ENCODE assay signal across 16 cellular contexts in genomic region chr20:8874437-8874836, GRCh38.
A peak's percentile ranks its signal among the peaks of the same experiment; 100 is the strongest.
DNase-seq lines count a peak whose midpoint lies in the region; ATAC-seq, FAIRE-seq and TF ChIP-seq lines count a peak whose summit lies in the region.
"Had no signal": no experiment of that assay in that cellular context is flagged by ENCODE, and none has a peak within 500 bp of the region (broad histone marks: within the 10 kb centered on the region; RNA-seq: fewer than 3 reads in every experiment).

No MANE protein-coding gene starts in this region.

- DNase-seq in HepG2 (ENCODE audit: low spot score) (no peak), right lobe of liver (no peak), PC-9 (no peak), fibroblast of pulmonary artery (ENCODE audit: low read depth) (peak; percentile 26), dermis blood vessel endothelial cell (no peak)
- no peak for DNase-seq in activated CD8-positive, alpha-beta T cell treated with anti-CD3 and anti-CD28 coated beads, Interleukin-2, amount 10 ng/mL, durations not matched to agents 7 days and 5 days
- DNase-seq: CD8-positive, alpha-beta T cell; COR-L47; DND-41; GDM1; GOT3 had no signal

- intact Hi-C loops in HepG2 (cut with micrococcal nuclease; ENCODE audit: unreplicated experiment): no loop called here
- intact Hi-C loops in right lobe of liver (cut with DNase I): no loop called here
- intact Hi-C loops in PC-9 (cut with micrococcal nuclease; ENCODE audit: unreplicated experiment): no loop called here

- no peaks in the 10 kb centered on the region for H3K36me3 Mint-ChIP-seq in activated CD8-positive, alpha-beta T cell treated with anti-CD3 and anti-CD28 coated beads, Interleukin-2, amount 10 ng/mL, durations not matched to agents 7 days and 5 days (ENCODE audit: low read depth)
- H3K36me3 Mint-ChIP-seq: CD14-positive monocyte; CD8-positive, alpha-beta T cell had no signal

- H3K9ac ChIP-seq in HepG2 (ENCODE audit: insufficient read depth, low read depth, low read length): no peak overlapping the region

- POLR2A ChIA-PET in HepG2 (lab: Yijun Ruan, JAX): no interaction called here
- POLR2A ChIA-PET in PC-9 (lab: Charles Lee; ENCODE audit: unreplicated experiment): no interaction called here
- POLR2A ChIA-PET in activated CD8-positive, alpha-beta T cell treated with anti-CD3 and anti-CD28 coated beads, Interleukin-2, amount 10 ng/mL, durations not matched to agents 7 days and 5 days (lab: Charles Lee): no interaction called here

- H4K20me1 ChIP-seq in HepG2 (ENCODE audit: insufficient read depth, low read length) (no peaks in the 10 kb centered on the region), PC-9 (ENCODE audit: insufficient read depth) (no peaks in the 10 kb centered on the region)

- H3K79me2 ChIP-seq in HepG2 (ENCODE audit: insufficient read depth, low read length) (no peaks in the 10 kb centered on the region), PC-9 (ENCODE audit: low read depth) (no peaks in the 10 kb centered on the region)

- H3K36me3 ChIP-seq in HepG2 (replicated peaks in 1 of 2; ENCODE audit: control insufficient read depth in 1 of 2, insufficient read depth in 2 of 2, low read length in 2 of 2): no peaks in the 10 kb centered on the region
- no peaks in the 10 kb centered on the region for H3K36me3 ChIP-seq in right lobe of liver
- H3K36me3 ChIP-seq in PC-9 (ENCODE audit: low read depth): no peaks in the 10 kb centered on the region
- H3K36me3 ChIP-seq: HAP-1 had no signal

- no peaks in the 10 kb centered on the region for H3K9me2 ChIP-seq in PC-9 (ENCODE audit: insufficient read depth)

- TF ChIP-seq RAD21 in HepG2 (CRISPR knock-in tag; IDR thresholded peaks at IDR 0.05): no peak

- no TSS peak for BruUV-seq in HepG2 (replicated peaks; lab: Mats Ljungman, UMichigan)
- BruUV-seq in PC-9 (replicated peaks; lab: Mats Ljungman, UMichigan): no TSS peak

- ATAC-seq in HepG2 (no peak), right lobe of liver (no peak), HG02852 (IDR thresholded peaks at IDR 0.05; ENCODE audit: unreplicated experiment) (no peak)
- ATAC-seq in activated CD8-positive, alpha-beta T cell treated with anti-CD3 and anti-CD28 coated beads, Interleukin-2, amount 10 ng/mL, durations not matched to agents 7 days and 5 days: no peak
- ATAC-seq: CD8-positive, alpha-beta T cell had no signal

- H3K9me3 Mint-ChIP-seq in activated CD8-positive, alpha-beta T cell treated with anti-CD3 and anti-CD28 coated beads, Interleukin-2, amount 10 ng/mL, durations not matched to agents 7 days and 5 days (ENCODE audit: insufficient read depth): no peaks in the 10 kb centered on the region
- H3K9me3 Mint-ChIP-seq: CD14-positive monocyte; CD8-positive, alpha-beta T cell had no signal

- H3K4me1 Mint-ChIP-seq in activated CD8-positive, alpha-beta T cell treated with anti-CD3 and anti-CD28 coated beads, Interleukin-2, amount 10 ng/mL, durations not matched to agents 7 days and 5 days (ENCODE audit: low read depth): no peaks in the 10 kb centered on the region
- H3K4me1 Mint-ChIP-seq: CD14-positive monocyte had no signal

- 99% methylated on average over 1 of the region's 1 CpG for WGBS in HepG2 (ENCODE audit: low lambda C conversion rate)
- WGBS in right lobe of liver (ENCODE audit: insufficient coverage, low coverage, low lambda C conversion rate, missing lambda C conversion rate): 53% methylated on average over 1 of the region's 1 CpG

- no peaks in the 10 kb centered on the region for H3F3A ChIP-seq in PC-9 (ENCODE audit: insufficient read depth, low read depth)

- H3K4me1 ChIP-seq in HepG2 (ENCODE audit: insufficient read depth, low read length): peaks cover 11% of the 10 kb centered on the region
- H3K4me1 ChIP-seq in right lobe of liver: no peaks in the 10 kb centered on the region
- peaks cover 14% of the 10 kb centered on the region for H3K4me1 ChIP-seq in PC-9 (replicated peaks; ENCODE audit: insufficient read depth)

- TF ChIP-seq POLR2A in HepG2 (IDR thresholded peaks at IDR 0.05; ENCODE audit: insufficient read depth in 1 of 2, low read depth in 2 of 2, low read length in 2 of 2): no peak
- no peak for TF ChIP-seq POLR2A in right lobe of liver (IDR thresholded peaks at IDR 0.05)

- CTCF ChIA-PET in HepG2 (lab: Yijun Ruan, JAX; ENCODE audit: low intra/inter-chr PET ratio, low total read pairs) (no interaction called here), PC-9 (lab: Charles Lee) (no interaction called here)
- CTCF ChIA-PET in activated CD8-positive, alpha-beta T cell treated with anti-CD3 and anti-CD28 coated beads, Interleukin-2, amount 10 ng/mL, durations not matched to agents 7 days and 5 days (lab: Charles Lee): no interaction called here

- no peak overlapping the region for H3K4me3 Mint-ChIP-seq in activated CD8-positive, alpha-beta T cell treated with anti-CD3 and anti-CD28 coated beads, Interleukin-2, amount 10 ng/mL, durations not matched to agents 7 days and 5 days
- H3K4me3 Mint-ChIP-seq: CD14-positive monocyte; CD8-positive, alpha-beta T cell had no signal

- H3K4me2 ChIP-seq in HepG2 (ENCODE audit: low read depth, low read length) (no peak overlapping the region), PC-9 (peak overlapping the region; percentile 4; the same call in 1 of the 2 replicates)

- TF ChIP-seq CTCF in HepG2 (CRISPR knock-in tag; IDR thresholded peaks at IDR 0.05) (no peak), right lobe of liver (IDR thresholded peaks at IDR 0.05) (no peak), PC-9 (conservative IDR thresholded peaks at IDR 0.05) (no peak), fibroblast of pulmonary artery (IDR thresholded peaks at IDR 0.05; ENCODE audit: low read length, missing control alignments) (no peak)

- H3K27me3 Mint-ChIP-seq in activated CD8-positive, alpha-beta T cell treated with anti-CD3 and anti-CD28 coated beads, Interleukin-2, amount 10 ng/mL, durations not matched to agents 7 days and 5 days (ENCODE audit: low read depth): no peaks in the 10 kb centered on the region

- H3K27ac Mint-ChIP-seq in activated CD8-positive, alpha-beta T cell treated with anti-CD3 and anti-CD28 coated beads, Interleukin-2, amount 10 ng/mL, durations not matched to agents 7 days and 5 days: no peak overlapping the region
- H3K27ac Mint-ChIP-seq: CD14-positive monocyte; CD8-positive, alpha-beta T cell had no signal

- no peak overlapping the region for H3K27ac ChIP-seq in HepG2 (ENCODE audit: extremely low read length, insufficient read depth, low read length)
- no peak overlapping the region for H3K27ac ChIP-seq in right lobe of liver
- H3K27ac ChIP-seq in PC-9: peak overlapping the region; percentile 47; the same call in 1 of the 2 replicates

- in situ Hi-C loops in HepG2 (cut with HindIII; ENCODE audit: extremely low pct_ligation_motif_present, low pct_unique_long_range_greater_than_20kb): no loop called here

- TF ChIP-seq EP300 in HepG2 (IDR thresholded peaks at IDR 0.05; ENCODE audit: low read depth in 2 of 2, low read length in 2 of 2) (no peak), HepG2 (CRISPR knock-in tag; IDR thresholded peaks at IDR 0.05; ENCODE audit: borderline replicate concordance) (no peak)

- H3K9me3 ChIP-seq in HepG2 (ENCODE audit: low read length) (no peaks in the 10 kb centered on the region), right lobe of liver (no peaks in the 10 kb centered on the region), PC-9 (ENCODE audit: insufficient read depth, low read depth) (no peaks in the 10 kb centered on the region)
- H3K9me3 ChIP-seq: HAP-1 had no signal

- H2AFZ ChIP-seq in HepG2 (ENCODE audit: low read length) (no peak overlapping the region), PC-9 (no peak overlapping the region)

- H3K4me3 ChIP-seq in HepG2 (replicated peaks in 1 of 3; ENCODE audit: insufficient read depth in 1 of 3, low read depth in 2 of 3, low read length in 3 of 3) (no peak overlapping the region), right lobe of liver (no peak overlapping the region), PC-9 (no peak overlapping the region), fibroblast of pulmonary artery (replicated peaks; ENCODE audit: low read depth, low read length) (no peak overlapping the region)
- H3K4me3 ChIP-seq: HAP-1 had no signal

- no peak for FAIRE-seq in HepG2 (lab: Jason Lieb, UNC)
- FAIRE-seq: D721Med, GM19239 had no signal

- no peaks in the 10 kb centered on the region for H3K27me3 ChIP-seq in HepG2 (ENCODE audit: control insufficient read depth in 1 of 2, insufficient read depth in 2 of 2, low read length in 2 of 2)
- H3K27me3 ChIP-seq in right lobe of liver: no peaks in the 10 kb centered on the region
- no peaks in the 10 kb centered on the region for H3K27me3 ChIP-seq in PC-9 (ENCODE audit: insufficient read depth, low read depth)

TF ChIP-seq in HepG2, 621 proteins besides CTCF, POLR2A, EP300 and RAD21 (continues in another document):
- TF ChIP-seq NFE2 (CRISPR knock-in tag; IDR thresholded peaks at IDR 0.05) (0 out of 2 replicates have a peak, but pooled peaks have one; percentile 53), IRF9 (CRISPR knock-in tag; IDR thresholded peaks at IDR 0.05; ENCODE audit: borderline replicate concordance) (no peak), HOMEZ (CRISPR knock-in tag; IDR thresholded peaks at IDR 0.05; ENCODE audit: low read depth) (no peak)
